In the genomic region with DNA sequence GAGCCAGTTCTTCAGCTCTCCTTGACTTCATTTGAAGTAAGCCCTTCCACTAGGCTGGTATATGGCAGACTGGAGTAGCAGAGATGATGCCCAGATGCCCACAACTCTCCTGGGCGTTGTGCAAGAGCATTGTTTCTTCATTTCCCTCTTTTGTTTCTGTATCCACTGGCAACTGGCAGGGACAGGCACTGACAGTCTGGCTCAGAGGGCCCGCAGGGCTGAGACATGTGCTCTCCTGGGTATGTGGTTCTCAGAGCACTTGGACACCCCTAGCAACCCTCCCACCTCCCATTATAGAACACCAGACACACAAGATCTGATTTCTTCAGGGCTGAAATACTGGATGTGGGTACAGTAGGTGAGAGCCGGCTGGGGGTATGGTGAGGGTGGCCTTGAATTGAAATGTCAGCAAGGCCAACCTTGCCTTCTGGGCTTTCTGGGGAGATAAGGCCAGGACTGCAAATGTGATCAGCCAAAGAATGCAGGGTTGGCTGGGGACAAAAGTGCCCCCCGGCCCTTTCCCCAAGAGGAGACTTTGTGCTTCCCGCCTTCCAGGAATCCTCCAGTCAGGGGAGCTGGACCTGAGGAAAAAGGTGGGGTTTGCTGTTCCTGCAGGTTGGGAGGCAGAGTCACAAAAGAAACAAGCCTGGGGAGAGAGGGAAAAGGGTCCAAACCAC, we compare ENCODE assay signal across 9 cellular contexts. TPM values are rescaled to one million over a fixed set of nuclear protein-coding genes. Genes with fewer than 3 reads are reported as not detected.
A peak's percentile ranks its signal among the peaks of the same experiment; 100 is the strongest.
DNase-seq lines count a peak whose midpoint lies in the region; ATAC-seq and TF ChIP-seq lines count a peak whose summit lies in the region.
"Had no signal": no experiment of that assay in that cellular context is flagged by ENCODE, and none has a peak within 500 bp of the region (broad histone marks: within the 10 kb centered on the region; RNA-seq: fewer than 3 reads in every experiment).

No MANE protein-coding gene starts in this region.

- H3K9me3 ChIP-seq in SK-N-SH (no peaks in the 10 kb centered on the region), OCI-LY7 (ENCODE audit: low read length) (no peaks in the 10 kb centered on the region)
- H3K9me3 ChIP-seq: body of pancreas had no signal

- H3K4me3 ChIP-seq in SK-N-SH (ENCODE audit: low read depth in 2 of 2, low read length in 1 of 2) (no peak overlapping the region), OCI-LY7 (ENCODE audit: low read depth, low read length, poor library complexity, severe bottlenecking) (no peak overlapping the region)
- H3K4me3 ChIP-seq: body of pancreas had no signal

- H3K4me1 ChIP-seq in SK-N-SH (ENCODE audit: control insufficient read depth in 1 of 2, insufficient read depth in 2 of 2, low read depth in 1 of 2, low read length in 1 of 2) (peaks cover 0 to 19% of the 10 kb centered on the region in 2 experiments; a peak in 1 of 4 replicates), OCI-LY7 (ENCODE audit: insufficient read depth, low read length, poor library complexity, severe bottlenecking) (no peaks in the 10 kb centered on the region)

- CTCF ChIA-PET in SK-N-SH (lab: Yijun Ruan, JAX): interaction anchor here (0.7 to 1.3 kb wide), 5 partner anchors 20 to 145 kb away, joined by 3 to 4 read pairs (median 3); no protein-coding TSS in a partner anchor
- CTCF ChIA-PET in OCI-LY7 (lab: Charles Lee; ENCODE audit: unreplicated experiment): no interaction called here

- intact Hi-C loops in sciatic nerve (cut with DNase I): no loop called here
- intact Hi-C loops in OCI-LY7 (cut with micrococcal nuclease; ENCODE audit: unreplicated experiment): no loop called here

- BruUV-seq in OCI-LY7 (replicated peaks; lab: Mats Ljungman, UMichigan): no TSS peak

- H3K9ac ChIP-seq in SK-N-SH: no peak overlapping the region

- H3K4me2 ChIP-seq in SK-N-SH (no peak overlapping the region), OCI-LY7 (ENCODE audit: low read length) (no peak overlapping the region)

- TF ChIP-seq CTCF in SK-N-SH (IDR thresholded peaks at IDR 0.05) (no peak), OCI-LY7 (conservative IDR thresholded peaks at IDR 0.05; ENCODE audit: low read length) (no peak)

- DNase-seq in GOT3 (lab: John Stamatoyannopoulos, UW) (peak; percentile 80), SK-N-SH (no peak), globus pallidus (ENCODE audit: low spot score) (peak; percentile 33), sciatic nerve (ENCODE audit: low spot score) (no peak), cortex of kidney (lab: John Stamatoyannopoulos, UW) (no peak), GM19240 (ENCODE audit: insufficient read length, low spot score) (no peak), OCI-LY7 (ENCODE audit: low spot score) (no peak)

- no peak overlapping the region for H2AFZ ChIP-seq in SK-N-SH (ENCODE audit: low read depth)
- no peak overlapping the region for H2AFZ ChIP-seq in OCI-LY7 (ENCODE audit: low read length)

- H3K9me2 ChIP-seq in SK-N-SH (no peaks in the 10 kb centered on the region), OCI-LY7 (ENCODE audit: insufficient read depth, low read length) (no peaks in the 10 kb centered on the region)

- H3K27ac ChIP-seq in SK-N-SH (ENCODE audit: low read depth in 2 of 2, low read length in 1 of 2) (no peak overlapping the region), OCI-LY7 (ENCODE audit: low read depth, low read length, poor library complexity, severe bottlenecking) (no peak overlapping the region)

- H4K20me1 ChIP-seq in SK-N-SH (ENCODE audit: insufficient read depth) (no peaks in the 10 kb centered on the region), OCI-LY7 (ENCODE audit: insufficient read depth, low read length) (no peaks in the 10 kb centered on the region)

- TF ChIP-seq EP300 in SK-N-SH (IDR thresholded peaks at IDR 0.05; ENCODE audit: borderline replicate concordance in 1 of 2, low read depth in 1 of 2, low read length in 1 of 2): no peak

- TF ChIP-seq RAD21 in SK-N-SH (IDR thresholded peaks at IDR 0.05; ENCODE audit: low read length): no peak

- H3K79me2 ChIP-seq in SK-N-SH (ENCODE audit: insufficient read depth) (no peaks in the 10 kb centered on the region), OCI-LY7 (ENCODE audit: insufficient read depth, low read depth, low read length) (no peaks in the 10 kb centered on the region)

- WGBS in SK-N-SH (ENCODE audit: low lambda C conversion rate): 91% methylated on average over 4 of the region's 5 CpGs

- 0 out of 2 replicates have a peak, but pooled peaks cover 8% of the 10 kb centered on the region for H3K27me3 ChIP-seq in SK-N-SH (ENCODE audit: insufficient read depth)
- H3K27me3 ChIP-seq: body of pancreas had no signal

- no peaks in the 10 kb centered on the region for H3K36me3 ChIP-seq in SK-N-SH (replicated peaks in 1 of 2; ENCODE audit: control insufficient read depth in 1 of 2, insufficient read depth in 2 of 2, low read length in 1 of 2)
- no peaks in the 10 kb centered on the region for H3K36me3 ChIP-seq in OCI-LY7 (ENCODE audit: insufficient read depth, low read length)

- POLR2A ChIA-PET in SK-N-SH (lab: Yijun Ruan, JAX): interaction anchor here (1.2 kb wide), 1 partner anchor 27 kb away, joined by 3 read pairs; no protein-coding TSS in a partner anchor
- POLR2A ChIA-PET in OCI-LY7 (lab: Charles Lee): no interaction called here

- H3F3A ChIP-seq in SK-N-SH (replicated peaks; ENCODE audit: insufficient read depth): no peaks in the 10 kb centered on the region

- ATAC-seq in sciatic nerve (peak; percentile 50), HG02870 (IDR thresholded peaks at IDR 0.05; ENCODE audit: unreplicated experiment) (no peak)

TF ChIP-seq in SK-N-SH, 30 proteins besides CTCF, POLR2A, EP300 and RAD21:
- TF ChIP-seq, protein P1, sequence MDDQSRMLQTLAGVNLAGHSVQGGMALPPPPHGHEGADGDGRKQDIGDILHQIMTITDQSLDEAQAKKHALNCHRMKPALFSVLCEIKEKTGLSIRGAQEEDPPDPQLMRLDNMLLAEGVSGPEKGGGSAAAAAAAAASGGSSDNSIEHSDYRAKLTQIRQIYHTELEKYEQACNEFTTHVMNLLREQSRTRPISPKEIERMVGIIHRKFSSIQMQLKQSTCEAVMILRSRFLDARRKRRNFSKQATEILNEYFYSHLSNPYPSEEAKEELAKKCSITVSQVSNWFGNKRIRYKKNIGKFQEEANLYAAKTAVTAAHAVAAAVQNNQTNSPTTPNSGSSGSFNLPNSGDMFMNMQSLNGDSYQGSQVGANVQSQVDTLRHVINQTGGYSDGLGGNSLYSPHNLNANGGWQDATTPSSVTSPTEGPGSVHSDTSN (IDR thresholded peaks at IDR 0.05): no peak
- no peak for TF ChIP-seq GATA2 (CRISPR knock-in tag; IDR thresholded peaks at IDR 0.05)
- 0 out of 2 replicates have a peak, but pooled peaks have one; percentile 6 for TF ChIP-seq MXI1 (IDR thresholded peaks at IDR 0.05; ENCODE audit: low read depth, low read length)
- TF ChIP-seq EZH2phosphoT487 (IDR thresholded peaks at IDR 0.05; ENCODE audit: borderline replicate concordance, low read depth): no peak
TF ChIP-seq in SK-N-SH: peak in this region for 1.

RNA-seq across cellular contexts. Expression of a gene that starts 28.6 kb away (rescaled TPM):
- polyA plus RNA-seq in SK-N-SH (2012; rRNA removed): 118 and 130 TPM in 2 replicates
- polyA plus RNA-seq in SK-N-SH (2012; cell fraction: cytosol; rRNA removed): 122 and 123 TPM in 2 replicates
- 161 and 184 TPM in 2 replicates for polyA plus RNA-seq in SK-N-SH (2012; cell fraction: nucleus; rRNA removed)
- total RNA-seq in sciatic nerve (485 TPM), OCI-LY7 (2022) (39.0 and 40.4 TPM in 2 replicates)
- total RNA-seq in OCI-LY7 (2014; rRNA removed; shearing (Covaris generic)): 42.7 and 45.0 TPM in 2 replicates

Comparison
In these comparisons a context has a peak if more than half of its experiments do, and no peak if none do; other contexts are left out.
1. DNase-seq: peak in GOT3 (single experiment) and globus pallidus (single experiment); none in SK-N-SH (single experiment), sciatic nerve (single experiment), cortex of kidney (single experiment), GM19240 (single experiment) and OCI-LY7 (single experiment).
2. RNA of a gene that starts 28.6 kb away (total RNA-seq): 485 TPM in sciatic nerve (single experiment); 39.0 to 45.0 TPM in OCI-LY7; every median in the first group is over 10 times any median in the second.